ENCODE assay signal across 25 cellular contexts in genomic region chr1:57467825-57468224, GRCh38. TPM values are rescaled to one million over a fixed set of nuclear protein-coding genes. Genes with fewer than 3 reads are reported as not detected.
DNase-seq lines count a peak whose midpoint lies in the region; ATAC-seq and TF ChIP-seq lines count a peak whose summit lies in the region.
"Had no signal": no experiment of that assay in that cellular context is flagged by ENCODE, and none has a peak within 500 bp of the region (broad histone marks: within the 10 kb centered on the region; RNA-seq: fewer than 3 reads in every experiment).

No MANE protein-coding gene starts in this region.

- no peak for ATAC-seq in IMR-90 (ENCODE audit: low read depth)
- ATAC-seq in esophagus mucosa: no peak
- ATAC-seq: A549, GM23338, HCT116 had no signal

- peak overlapping the region; percentile 45; the same call in 1 of the 2 replicates for H4K5ac ChIP-seq in IMR-90 (ENCODE audit: low read depth, low read length)

- dilution Hi-C loops in IMR-90 (cut with HindIII; ENCODE audit: low sequenced_read_pairs, unreplicated experiment): no loop called here

- peak overlapping the region; percentile 19; the same call in 1 of the 2 replicates for H3K14ac ChIP-seq in IMR-90 (replicated peaks; ENCODE audit: low read depth, low read length)

- no peak overlapping the region for H2AK9ac ChIP-seq in IMR-90 (replicated peaks; ENCODE audit: low read depth, low read length, poor library complexity)

- H3K36me3 ChIP-seq in IMR-90 (ENCODE audit: control insufficient read depth, insufficient read depth, low read length) (no peaks in the 10 kb centered on the region), transverse colon (no peaks in the 10 kb centered on the region)
- H3K36me3 ChIP-seq: BE2C; BLaER1 treated with 17β-estradiol and CSF1 and Interleukin-3, amounts not matched to agents 10 nM and 100 nM had no signal

- no TSS peak for BruUV-seq in IMR-90 (replicated peaks; lab: Mats Ljungman, UMichigan)

- in situ Hi-C loops in G401 (cut with HindIII; ENCODE audit: low sequenced_read_pairs) (no loop called here), IMR-90 (cut with MboI; ENCODE audit: low sequenced_read_pairs) (no loop called here), transverse colon (cut with MboI; ENCODE audit: low pct_ligation_motif_present in 1 of 4, low pct_unique_long_range_greater_than_20kb in 1 of 4, low sequenced_read_pairs in 3 of 4) (no loop called here)

- H4K20me1 ChIP-seq in IMR-90 (ENCODE audit: insufficient read depth, low read length): no peaks in the 10 kb centered on the region
- H4K20me1 ChIP-seq: BLaER1 treated with 17β-estradiol and CSF1 and Interleukin-3, amounts not matched to agents 10 nM and 100 nM had no signal

- H3K56ac ChIP-seq in IMR-90 (ENCODE audit: extremely low read depth, insufficient read depth, low read length): no peak overlapping the region

- no peaks in the 10 kb centered on the region for H3K79me1 ChIP-seq in IMR-90 (ENCODE audit: low read depth in 1 of 2, low read length in 2 of 2)

- H2BK5ac ChIP-seq in IMR-90 (ENCODE audit: low read depth, low read length, poor library complexity, severe bottlenecking): peak overlapping the region; percentile 93

- H3K9me1 ChIP-seq in IMR-90 (ENCODE audit: insufficient read depth, low read length): peaks cover 4% of the 10 kb centered on the region; the same call in 1 of the 2 replicates

- no peak overlapping the region for H3K27ac ChIP-seq in IMR-90 (ENCODE audit: insufficient read depth, low read length)
- H3K27ac ChIP-seq in transverse colon: no peak overlapping the region
- H3K27ac ChIP-seq: A549; BLaER1 treated with 17β-estradiol and CSF1 and Interleukin-3, amounts not matched to agents 10 nM and 100 nM had no signal

- CTCF ChIA-PET in IMR-90 (lab: Yijun Ruan, JAX): interaction anchor here (0.6 kb wide), 1 partner anchor 12 kb away, joined by 3 read pairs; no protein-coding TSS in a partner anchor

- TF ChIP-seq POLR2A in IMR-90 (IDR thresholded peaks at IDR 0.05; ENCODE audit: low read depth, low read length) (no peak), transverse colon (IDR thresholded peaks at IDR 0.05) (no peak)

- H3K4me1 ChIP-seq in IMR-90 (ENCODE audit: control insufficient read depth, insufficient read depth, low read length) (peaks cover 13% of the 10 kb centered on the region), transverse colon (no peaks in the 10 kb centered on the region)
- H3K4me1 ChIP-seq: A549; BE2C; BLaER1 treated with 17β-estradiol and CSF1 and Interleukin-3, amounts not matched to agents 10 nM and 100 nM had no signal

- H3K9ac ChIP-seq in IMR-90 (ENCODE audit: low read depth, low read length): no peak overlapping the region
- H3K9ac ChIP-seq: BLaER1 treated with 17β-estradiol and CSF1 and Interleukin-3, amounts not matched to agents 10 nM and 100 nM had no signal

- no peak for TF ChIP-seq CTCF in IMR-90 (conservative IDR thresholded peaks at IDR 0.05; ENCODE audit: low read depth, low read length)
- TF ChIP-seq CTCF in fibroblast of the aortic adventitia (IDR thresholded peaks at IDR 0.05; ENCODE audit: insufficient read depth, low read length): no peak
- TF ChIP-seq CTCF in transverse colon (IDR thresholded peaks at IDR 0.05): no peak

- TF ChIP-seq RAD21 in IMR-90 (IDR thresholded peaks at IDR 0.05; ENCODE audit: low read length): no peak

- H3K23ac ChIP-seq in IMR-90 (ENCODE audit: low read depth, low read length): no peak overlapping the region

- H3K9me3 ChIP-seq in IMR-90 (ENCODE audit: control insufficient read depth, insufficient read depth, low read length) (no peaks in the 10 kb centered on the region), transverse colon (no peaks in the 10 kb centered on the region)
- H3K9me3 ChIP-seq: A549, BE2C had no signal

- H3K4me2 ChIP-seq in IMR-90 (ENCODE audit: low read depth, low read length): no peak overlapping the region
- H3K4me2 ChIP-seq: A549; BLaER1 treated with 17β-estradiol and CSF1 and Interleukin-3, amounts not matched to agents 10 nM and 100 nM; GM23338 had no signal

- POLR2A ChIA-PET in IMR-90 (lab: Charles Lee; ENCODE audit: unreplicated experiment): no interaction called here

- peak overlapping the region; percentile 35 to 67; a peak in 2 of 4 replicates for H4K8ac ChIP-seq in IMR-90 (ENCODE audit: low read depth in 2 of 2, low read length in 2 of 2)

- H2BK15ac ChIP-seq in IMR-90 (ENCODE audit: low read depth, low read length): no peak overlapping the region; the same call in 2 of the 3 replicates

- H3K4ac ChIP-seq in IMR-90 (ENCODE audit: low read depth, low read length): peak overlapping the region; percentile 41

- no peak for TF ChIP-seq EP300 in transverse colon (IDR thresholded peaks at IDR 0.05; ENCODE audit: low read depth)

- H4K91ac ChIP-seq in IMR-90 (ENCODE audit: insufficient read depth, low read depth, low read length): peak overlapping the region; percentile 15; the same call in 1 of the 2 replicates

- peak overlapping the region; percentile 85 for H3K18ac ChIP-seq in IMR-90 (ENCODE audit: low read depth, low read length)

- no CpG with 5 or more reads among the region's 1 CpG for WGBS in IMR-90 (ENCODE audit: extremely low coverage in 2 of 2, insufficient read length in 1 of 2), 2 experiments
- WGBS in transverse colon (ENCODE audit: low coverage in 1 of 2), 2 donors: 63% methylated on average over 1 of the region's 1 CpG

- no peaks in the 10 kb centered on the region for H3K27me3 ChIP-seq in IMR-90 (ENCODE audit: control insufficient read depth, insufficient read depth, low read length)
- H3K27me3 ChIP-seq in transverse colon: no peaks in the 10 kb centered on the region
- H3K27me3 ChIP-seq: BE2C; BLaER1 treated with 17β-estradiol and CSF1 and Interleukin-3, amounts not matched to agents 10 nM and 100 nM had no signal

- peak overlapping the region; percentile 14; the same call in 1 of the 2 replicates for H2BK120ac ChIP-seq in IMR-90 (ENCODE audit: low read depth, low read length)

- DNase-seq in G401 (ENCODE audit: low spot score) (peak; percentile 70), IMR-90 (no peak), cerebellar cortex (ENCODE audit: low spot score) (peak; percentile 63), fibroblast of the aortic adventitia (ENCODE audit: low read depth) (peak; percentile 7), NCI-H1092 (lab: John Stamatoyannopoulos, UW) (no peak), NCI-H2107 treated with DMSO at 0.1 percent for 48 hours (lab: John Stamatoyannopoulos, UW; ENCODE audit: unreplicated experiment) (no peak), transverse colon (no peak)
- DNase-seq: 8988T; ACHN; AML-193; BE2C; Calu3; CD4-positive, alpha-beta T cell; COR-L47; DMS53; DMS79 treated with DMSO at 0.1 percent for 48 hours; H9 had no signal

- H2AFZ ChIP-seq in IMR-90 (replicated peaks; ENCODE audit: low read length, poor library complexity): no peak overlapping the region
- H2AFZ ChIP-seq: GM23338 had no signal

- intact Hi-C loops in IMR-90 (cut with micrococcal nuclease) (loop anchor here (5.0 kb wide), 1 partner anchor 636 kb away; no protein-coding TSS in a partner anchor), transverse colon (cut with DNase I; ENCODE audit: low total_unique reads) (no loop called here)

- no peak overlapping the region for H3K4me3 ChIP-seq in IMR-90 (ENCODE audit: insufficient read depth, low read depth, low read length)
- no peak overlapping the region for H3K4me3 ChIP-seq in fibroblast of the aortic adventitia (ENCODE audit: low read depth, low read length)
- H3K4me3 ChIP-seq in transverse colon: no peak overlapping the region
- H3K4me3 ChIP-seq: A549; BLaER1 treated with 17β-estradiol and CSF1 and Interleukin-3, amounts not matched to agents 10 nM and 100 nM; GM23338 had no signal

- no peak overlapping the region; the same call in 1 of the 2 replicates for H2AK5ac ChIP-seq in IMR-90 (ENCODE audit: low read depth, low read length)

- peak overlapping the region; percentile 60 for H2BK20ac ChIP-seq in IMR-90 (ENCODE audit: low read depth, low read length)

TF ChIP-seq in IMR-90, 13 proteins besides CTCF, POLR2A, EP300 and RAD21:
- no peak for TF ChIP-seq NFE2L2 (IDR thresholded peaks at IDR 0.05; ENCODE audit: low read depth, low read length)
- no peak for TF ChIP-seq BHLHE40 (IDR thresholded peaks at IDR 0.05; ENCODE audit: low read depth, low read length)
- TF ChIP-seq SMC3 (IDR thresholded peaks at IDR 0.05; ENCODE audit: low read depth, low read length): no peak
- no peak for TF ChIP-seq FOS (IDR thresholded peaks at IDR 0.05; ENCODE audit: low read depth, low read length)
- no peak for TF ChIP-seq CHD1 (IDR thresholded peaks at IDR 0.05; ENCODE audit: low read depth, low read length)
- TF ChIP-seq MAZ (IDR thresholded peaks at IDR 0.05; ENCODE audit: borderline replicate concordance, low read depth, low read length): no peak
- TF ChIP-seq USF2 (IDR thresholded peaks at IDR 0.05; ENCODE audit: low read depth, low read length): no peak
TF ChIP-seq in IMR-90: peak in this region for 0.

RNA-seq across cellular contexts. Expression of gene DAB1, which starts 44.0 kb away (rescaled TPM):
- total RNA-seq in G401 (2014; rRNA removed; shearing (Covaris generic)): not detected in 2 replicates
- total RNA-seq in IMR-90 (2012; rRNA removed) (0.18 and 0.56 TPM in 2 replicates), fibroblast of the aortic adventitia (ENCODE audit: low replicate concordance) (0.45 and 3.2 TPM in 2 replicates), transverse colon (1 to 10 TPM in 1 of 4 donors, under 1 TPM in 1, not detected in 2; 0.48 to 1.2 TPM), esophagus mucosa (0.04 TPM)
- polyA plus RNA-seq in IMR-90 (2012; rRNA removed): 0.41 and 0.53 TPM in 2 replicates
- 0.14 and 0.57 TPM in 2 replicates for polyA plus RNA-seq in IMR-90 (2012; cell fraction: cytosol; rRNA removed)
- 0.67 and 0.73 TPM in 2 replicates for polyA plus RNA-seq in IMR-90 (2012; cell fraction: nucleus; rRNA removed; ENCODE audit: low replicate concordance)
- total RNA-seq: Calu3, Daoy, H4 had no signal
- polyA plus RNA-seq: A549, CD14-positive monocyte had no signal

Comparison
In these comparisons a context has a peak if more than half of its experiments do, and no peak if none do; other contexts are left out.
1. DNase-seq: peak in G401 (single experiment), cerebellar cortex (single experiment) and fibroblast of the aortic adventitia (single experiment); none in IMR-90 (single experiment), NCI-H1092 (single experiment), NCI-H2107 treated with DMSO at 0.1 percent for 48 hours (single experiment) and transverse colon (single experiment).